In genomic region chr4:23567338-23567737, GRCh38 we compare ENCODE assay signal across 20 cellular contexts.
"Had no signal": no experiment of that assay in that cellular context is flagged by ENCODE, and none has a peak within 500 bp of the region (broad histone marks: within the 10 kb centered on the region; RNA-seq: fewer than 3 reads in every experiment).

No MANE protein-coding gene starts in this region.

- H3K9me3 ChIP-seq: SK-N-SH had no signal

- H3K27ac ChIP-seq: HL-60, KMS-11, RWPE1 had no signal

- FAIRE-seq: K562 had no signal

- H3K4me3 ChIP-seq: K562 had no signal

- DNase-seq: Kasumi-1, MM.1S, NCI-H1092 treated with DMSO at 0.1 percent for 48 hours, NCI-H1436, NCI-H187, NCI-H2029, NCI-H2081 treated with DMSO at 0.1 percent for 48 hours, NCI-H2171, NCI-H226, NCI-H446, NCI-H510A, NCI-H524 treated with DMSO at 0.1 percent for 48 hours, NCI-H69, NCI-H774, SHP77, SK-N-SH had no signal
